Comparison of ENCODE assay signal across 8 cellular contexts in genomic region chr17:78925662-78926555, GRCh38. TPM values are rescaled to one million over a fixed set of nuclear protein-coding genes. Genes with fewer than 3 reads are reported as not detected.
DNase-seq lines count a peak whose midpoint lies in the region; ATAC-seq and TF ChIP-seq lines count a peak whose summit lies in the region.

No MANE protein-coding gene starts in this region.

- TF ChIP-seq CTCF in prostate gland (IDR thresholded peaks at IDR 0.05): no peak
- no peak for TF ChIP-seq CTCF in GM13976 (IDR thresholded peaks at IDR 0.05; ENCODE audit: borderline replicate concordance, control extremely low read depth, extremely low read depth, insufficient read depth, missing control alignments)

- DNase-seq in Right ventricle myocardium inferior (ENCODE audit: missing footprints): peak; percentile 88
- no peak for DNase-seq in cardiac septum (ENCODE audit: low spot score)
- DNase-seq in activated T-helper 1 cell treated with anti-CD3 and anti-CD28 coated beads, Interleukin-12 subunit alpha, Interleukin-12 subunit beta, Interleukin-2, Interleukin-4 antibody, amounts not matched to agents 30 ng/mL and 10 ng/mL and 1 ng/mL, durations not matched to agents 14 hours and 24 hours and 36 hours (ENCODE audit: low spot score): no peak
- DNase-seq in hepatic stellate cell (ENCODE audit: low spot score): peak; percentile 94
- no peak for DNase-seq in prostate gland (ENCODE audit: low spot score)
- no peak for DNase-seq in GM13976 (ENCODE audit: low spot score)
- DNase-seq in NCI-H2171 treated with DMSO at 0.1 percent for 48 hours (lab: John Stamatoyannopoulos, UW): no peak
- DNase-seq in HK-2 (ENCODE audit: unreplicated experiment): no peak

- intact Hi-C loops in Right ventricle myocardium inferior (cut with DNase I) (loop anchor here (2.0 to 5.0 kb wide), 2 partner anchors 46 to 61 kb away; no protein-coding TSS in a partner anchor), cardiac septum (cut with DNase I) (no loop called here), prostate gland (cut with DNase I) (no loop called here)
- intact Hi-C loops in activated T-helper 1 cell treated with anti-CD3 and anti-CD28 coated beads, Interleukin-12 subunit alpha, Interleukin-12 subunit beta, Interleukin-2, Interleukin-4 antibody, amounts not matched to agents 30 ng/mL and 10 ng/mL and 1 ng/mL, durations not matched to agents 14 hours and 24 hours and 36 hours (cut with micrococcal nuclease): loop anchor here (1.0 kb wide), 1 partner anchor 61 kb away; no protein-coding TSS in a partner anchor

- H3K27me3 ChIP-seq in prostate gland (replicated peaks; ENCODE audit: insufficient read depth): no peaks in the 10 kb centered on the region

- no peak overlapping the region for H3K27ac Mint-ChIP-seq in activated T-helper 1 cell treated with anti-CD3 and anti-CD28 coated beads, Interleukin-12 subunit alpha, Interleukin-12 subunit beta, Interleukin-2, Interleukin-4 antibody, amounts not matched to agents 30 ng/mL and 10 ng/mL and 1 ng/mL, durations not matched to agents 14 hours and 24 hours and 36 hours

- TF ChIP-seq POLR2A in prostate gland (IDR thresholded peaks at IDR 0.05): no peak

- peaks cover 6% of the 10 kb centered on the region for H3K4me1 ChIP-seq in prostate gland (replicated peaks)

- H3K4me1 Mint-ChIP-seq in activated T-helper 1 cell treated with anti-CD3 and anti-CD28 coated beads, Interleukin-12 subunit alpha, Interleukin-12 subunit beta, Interleukin-2, Interleukin-4 antibody, amounts not matched to agents 30 ng/mL and 10 ng/mL and 1 ng/mL, durations not matched to agents 14 hours and 24 hours and 36 hours (ENCODE audit: low read depth): peaks cover 5% of the 10 kb centered on the region

- peak; percentile 74 for ATAC-seq in Right ventricle myocardium inferior

- peak overlapping the region; percentile 33 for H3K4me3 Mint-ChIP-seq in activated T-helper 1 cell treated with anti-CD3 and anti-CD28 coated beads, Interleukin-12 subunit alpha, Interleukin-12 subunit beta, Interleukin-2, Interleukin-4 antibody, amounts not matched to agents 30 ng/mL and 10 ng/mL and 1 ng/mL, durations not matched to agents 14 hours and 24 hours and 36 hours

- H3K9me3 ChIP-seq in prostate gland: no peaks in the 10 kb centered on the region

- no peaks in the 10 kb centered on the region for H3K36me3 Mint-ChIP-seq in activated T-helper 1 cell treated with anti-CD3 and anti-CD28 coated beads, Interleukin-12 subunit alpha, Interleukin-12 subunit beta, Interleukin-2, Interleukin-4 antibody, amounts not matched to agents 30 ng/mL and 10 ng/mL and 1 ng/mL, durations not matched to agents 14 hours and 24 hours and 36 hours (ENCODE audit: low read depth)

- no peaks in the 10 kb centered on the region for H3K9me3 Mint-ChIP-seq in activated T-helper 1 cell treated with anti-CD3 and anti-CD28 coated beads, Interleukin-12 subunit alpha, Interleukin-12 subunit beta, Interleukin-2, Interleukin-4 antibody, amounts not matched to agents 30 ng/mL and 10 ng/mL and 1 ng/mL, durations not matched to agents 14 hours and 24 hours and 36 hours

- H3K27ac ChIP-seq in prostate gland: peak overlapping the region; percentile 88 to 90

- in situ Hi-C loops in GM13976 (cut with MboI; ENCODE audit: low sequenced_read_pairs, unreplicated experiment): no loop called here

- H3K4me3 ChIP-seq in prostate gland: peak overlapping the region; percentile 49 to 58

- peaks cover 35% of the 10 kb centered on the region for H3K27me3 Mint-ChIP-seq in activated T-helper 1 cell treated with anti-CD3 and anti-CD28 coated beads, Interleukin-12 subunit alpha, Interleukin-12 subunit beta, Interleukin-2, Interleukin-4 antibody, amounts not matched to agents 30 ng/mL and 10 ng/mL and 1 ng/mL, durations not matched to agents 14 hours and 24 hours and 36 hours (ENCODE audit: insufficient read depth)

- WGBS in prostate gland: 35% methylated on average over 18 of the region's 33 CpGs

- H3K36me3 ChIP-seq in prostate gland: no peaks in the 10 kb centered on the region

RNA-seq across cellular contexts. Expression of gene TIMP2, which starts 0.7 kb away (rescaled TPM):
- total RNA-seq in Right ventricle myocardium inferior: 138 TPM
- total RNA-seq in cardiac septum: 95.5 TPM
- 1.0 and 1.1 TPM in 2 replicates for total RNA-seq in activated T-helper 1 cell treated with anti-CD3 and anti-CD28 coated beads, Interleukin-12 subunit alpha, Interleukin-12 subunit beta, Interleukin-2, Interleukin-4 antibody, amounts not matched to agents 30 ng/mL and 10 ng/mL and 1 ng/mL, durations not matched to agents 14 hours and 24 hours and 36 hours
- total RNA-seq in prostate gland: 100 to 1,000 TPM in 1 of 2 donors, 10 to 100 TPM in 1; 54.5 to 500 TPM

RNA-seq across cellular contexts. Expression of gene CEP295NL, which starts 22.9 kb away (rescaled TPM):
- total RNA-seq in Right ventricle myocardium inferior (0.60 TPM), cardiac septum (1.6 TPM), prostate gland (1 to 10 TPM; 2.2 to 8.2 TPM)
- total RNA-seq in activated T-helper 1 cell treated with anti-CD3 and anti-CD28 coated beads, Interleukin-12 subunit alpha, Interleukin-12 subunit beta, Interleukin-2, Interleukin-4 antibody, amounts not matched to agents 30 ng/mL and 10 ng/mL and 1 ng/mL, durations not matched to agents 14 hours and 24 hours and 36 hours: not detected in 2 replicates

RNA-seq across cellular contexts. Expression of gene LGALS3BP, which starts 53.8 kb away (rescaled TPM):
- total RNA-seq in Right ventricle myocardium inferior: 611 TPM
- total RNA-seq in cardiac septum: 312 TPM
- 75.3 and 78.5 TPM in 2 replicates for total RNA-seq in activated T-helper 1 cell treated with anti-CD3 and anti-CD28 coated beads, Interleukin-12 subunit alpha, Interleukin-12 subunit beta, Interleukin-2, Interleukin-4 antibody, amounts not matched to agents 30 ng/mL and 10 ng/mL and 1 ng/mL, durations not matched to agents 14 hours and 24 hours and 36 hours
- 100 to 1,000 TPM; 570 to 890 TPM for total RNA-seq in prostate gland

Comparison
In these comparisons a context has a peak if more than half of its experiments do, and no peak if none do; other contexts are left out.
1. DNase-seq: peak in Right ventricle myocardium inferior (single experiment) and hepatic stellate cell (single experiment); none in cardiac septum (single experiment), activated T-helper 1 cell treated with anti-CD3 and anti-CD28 coated beads, Interleukin-12 subunit alpha, Interleukin-12 subunit beta, Interleukin-2, Interleukin-4 antibody, amounts not matched to agents 30 ng/mL and 10 ng/mL and 1 ng/mL, durations not matched to agents 14 hours and 24 hours and 36 hours (single experiment), prostate gland (single experiment), GM13976 (single experiment), NCI-H2171 treated with DMSO at 0.1 percent for 48 hours (single experiment) and HK-2 (single experiment).
2. intact Hi-C loops: an anchor here in Right ventricle myocardium inferior (2.0 to 5.0 kb wide) and activated T-helper 1 cell treated with anti-CD3 and anti-CD28 coated beads, Interleukin-12 subunit alpha, Interleukin-12 subunit beta, Interleukin-2, Interleukin-4 antibody, amounts not matched to agents 30 ng/mL and 10 ng/mL and 1 ng/mL, durations not matched to agents 14 hours and 24 hours and 36 hours (1.0 kb wide); none called in cardiac septum and prostate gland.
3. RNA of gene TIMP2, which starts 0.7 kb away (total RNA-seq): 54.5 to 500 TPM in prostate gland, 138 TPM in Right ventricle myocardium inferior (single experiment) and 95.5 TPM in cardiac septum (single experiment); 1.0 to 1.1 TPM in activated T-helper 1 cell treated with anti-CD3 and anti-CD28 coated beads, Interleukin-12 subunit alpha, Interleukin-12 subunit beta, Interleukin-2, Interleukin-4 antibody, amounts not matched to agents 30 ng/mL and 10 ng/mL and 1 ng/mL, durations not matched to agents 14 hours and 24 hours and 36 hours; every median in the first group is over 10 times any median in the second.